ENCODE assay signal across 14 cellular contexts in genomic region chr4:168304744-168305459, GRCh38. TPM values are rescaled to one million over a fixed set of nuclear protein-coding genes. Genes with fewer than 3 reads are reported as not detected.
DNase-seq lines count a peak whose midpoint lies in the region; ATAC-seq and TF ChIP-seq lines count a peak whose summit lies in the region.
"Had no signal": no experiment of that assay in that cellular context is flagged by ENCODE, and none has a peak within 500 bp of the region (broad histone marks: within the 10 kb centered on the region; RNA-seq: fewer than 3 reads in every experiment).

No MANE protein-coding gene starts in this region.

- no peak for TF ChIP-seq EP300 in ovary (IDR thresholded peaks at IDR 0.05)

- 60 to 63% (median 61%) methylated on average over 3 of the region's 3 CpGs for WGBS in ovary, 3 donors

- H3K9me3 ChIP-seq in PC-3 (ENCODE audit: low read length), result no peaks in the 10 kb centered on the region
- H3K9me3 ChIP-seq in ovary, result no peaks in the 10 kb centered on the region
- H3K9me3 ChIP-seq in BE2C, result no peaks in the 10 kb centered on the region
- H3K9me3 ChIP-seq: left lung, neutrophil had no signal

- TF ChIP-seq POLR2A in ovary (IDR thresholded peaks at IDR 0.05), result no peak

- intact Hi-C loops in PC-3 (cut with micrococcal nuclease) (no loop called here), ovary (cut with DNase I) (no loop called here)

- POLR2A ChIA-PET in PC-3 (lab: Charles Lee; ENCODE audit: unreplicated experiment), result interaction anchor here (0.6 kb wide), 1 partner anchor 30 kb away, joined by 13 read pairs; no protein-coding TSS in a partner anchor

- TF ChIP-seq CTCF in AG10803 (conservative IDR thresholded peaks at IDR 0.05; ENCODE audit: low read length) (no peak), PC-3 (conservative IDR thresholded peaks at IDR 0.05; ENCODE audit: low read depth, low read length) (no peak), fibroblast of villous mesenchyme (IDR thresholded peaks at IDR 0.05; ENCODE audit: insufficient read depth, low read depth, low read length) (no peak), ovary (IDR thresholded peaks at IDR 0.05) (no peak), BE2C (IDR thresholded peaks at IDR 0.05; ENCODE audit: low read depth, low read length) (no peak)

- BruUV-seq in PC-3 (replicated peaks; lab: Mats Ljungman, UMichigan), result no TSS peak

- H3K27ac ChIP-seq in PC-3 (ENCODE audit: low read length) (peak overlapping the region; percentile 50), ovary (no peak overlapping the region)
- H3K27ac ChIP-seq: left lung, neutrophil had no signal

- H4K20me1 ChIP-seq in PC-3 (ENCODE audit: low read length), result no peaks in the 10 kb centered on the region

- no peak overlapping the region for H3K9ac ChIP-seq in PC-3 (ENCODE audit: low read length)

- H3K4me3 ChIP-seq in AG10803 (ENCODE audit: low read length) (no peak overlapping the region), PC-3 (ENCODE audit: low read length) (no peak overlapping the region), fibroblast of villous mesenchyme (ENCODE audit: low read depth, low read length) (no peak overlapping the region), ovary (no peak overlapping the region), BE2C (ENCODE audit: low read depth, low read length) (no peak overlapping the region)
- H3K4me3 ChIP-seq: left lung had no signal

- peak; percentile 99 for ATAC-seq in PC-3
- ATAC-seq: HepG2; left lung; stimulated activated naive CD8-positive, alpha-beta T cell treated with anti-CD3 and anti-CD28 coated beads, Interleukin-15, Interleukin-2, amounts not matched to agents 100 U/mL and 50 U/mL, for 24 hours had no signal

- H3K4me1 ChIP-seq in PC-3 (ENCODE audit: insufficient read depth, low read length) (peaks cover 11% of the 10 kb centered on the region), ovary (ENCODE audit: insufficient read depth) (no peaks in the 10 kb centered on the region), BE2C (peaks cover 1% of the 10 kb centered on the region)
- H3K4me1 ChIP-seq: left lung had no signal

- H2AFZ ChIP-seq in PC-3 (ENCODE audit: low read length), result no peak overlapping the region

- H3K36me3 ChIP-seq in PC-3 (ENCODE audit: low read depth, low read length) (no peaks in the 10 kb centered on the region), ovary (no peaks in the 10 kb centered on the region), BE2C (no peaks in the 10 kb centered on the region)
- H3K36me3 ChIP-seq: neutrophil had no signal

- H3K4me2 ChIP-seq in PC-3 (ENCODE audit: low read length), result peak overlapping the region; percentile 34; the same call in 1 of the 2 replicates

- H3K27me3 ChIP-seq in PC-3 (ENCODE audit: low read length), result no peaks in the 10 kb centered on the region
- no peaks in the 10 kb centered on the region for H3K27me3 ChIP-seq in ovary
- no peaks in the 10 kb centered on the region for H3K27me3 ChIP-seq in BE2C
- H3K27me3 ChIP-seq: left lung, neutrophil had no signal

- CTCF ChIA-PET in PC-3 (lab: Charles Lee), result interaction anchor here (0.7 kb wide), 1 partner anchor 1106 kb away, joined by 3 read pairs; no protein-coding TSS in a partner anchor

- peak; percentile 83 for DNase-seq in AG10803 (ENCODE audit: low read depth)
- DNase-seq in HPDE6-E6E7 (ENCODE audit: extremely low spot score), result peak; percentile 22
- DNase-seq in PC-3, result peak; percentile 98
- peak; percentile 83 for DNase-seq in fibroblast of villous mesenchyme (ENCODE audit: low read depth)
- no peak for DNase-seq in ovary
- no peak for DNase-seq in activated CD4-positive, alpha-beta T cell treated with anti-CD3 and anti-CD28 coated beads for 48 hours
- DNase-seq in BE2C, result no peak
- DNase-seq in activated CD8-positive, alpha-beta memory T cell treated with anti-CD3 and anti-CD28 coated beads for 24 hours, result no peak
- DNase-seq: activated CD4-positive, alpha-beta memory T cell treated with anti-CD3 and anti-CD28 coated beads, Interleukin-2, amount 10 ng/mL, durations not matched to agents 7 days and 5 days; Calu3; left lung; stimulated activated naive CD8-positive, alpha-beta T cell treated with anti-CD3 and anti-CD28 coated beads, Interleukin-15, Interleukin-2, amounts not matched to agents 100 U/mL and 50 U/mL, for 24 hours had no signal

- H3K9me2 ChIP-seq in PC-3 (replicated peaks; ENCODE audit: low read length), result no peaks in the 10 kb centered on the region

- H3K79me2 ChIP-seq in PC-3 (ENCODE audit: low read length), result no peaks in the 10 kb centered on the region

- no peaks in the 10 kb centered on the region for H3F3A ChIP-seq in PC-3 (ENCODE audit: low read length, unreplicated experiment)

RNA-seq across cellular contexts. Expression of gene DDX60, which starts 13.7 kb away (rescaled TPM):
- total RNA-seq in PC-3 (2014; rRNA removed) (3.2 and 6.3 TPM in 2 replicates), fibroblast of villous mesenchyme (17.1 and 19.0 TPM in 2 replicates), ovary (10 to 100 TPM; 15.3 to 31.6 (median 26.0) TPM)
- polyA plus RNA-seq in ovary, result 10 to 100 TPM; 12.0 to 15.5 TPM
- 1.0 TPM for polyA plus RNA-seq in BE2C (2012; ENCODE audit: insufficient read depth, insufficient read length, low read depth)
- polyA plus RNA-seq: HepG2 had no signal

Comparison
In these comparisons a context has a peak if more than half of its experiments do, and no peak if none do; other contexts are left out.
1. DNase-seq: peak in AG10803 (single experiment), HPDE6-E6E7 (single experiment), PC-3 (single experiment) and fibroblast of villous mesenchyme (single experiment); none in ovary (0 of 5), activated CD4-positive, alpha-beta T cell treated with anti-CD3 and anti-CD28 coated beads for 48 hours (single experiment), BE2C (single experiment) and activated CD8-positive, alpha-beta memory T cell treated with anti-CD3 and anti-CD28 coated beads for 24 hours (single experiment).